ENCODE assay signal across 1 cellular context in genomic region chr5:176660860-176661641, GRCh38.
A peak's percentile ranks its signal among the peaks of the same experiment; 100 is the strongest.
TF ChIP-seq lines count a peak whose summit lies in the region.

No MANE protein-coding gene starts in this region.

TF ChIP-seq in K562, 482 proteins besides CTCF, POLR2A, EP300 and RAD21 (continued from another document and continues in another):
- TF ChIP-seq, protein P1, sequence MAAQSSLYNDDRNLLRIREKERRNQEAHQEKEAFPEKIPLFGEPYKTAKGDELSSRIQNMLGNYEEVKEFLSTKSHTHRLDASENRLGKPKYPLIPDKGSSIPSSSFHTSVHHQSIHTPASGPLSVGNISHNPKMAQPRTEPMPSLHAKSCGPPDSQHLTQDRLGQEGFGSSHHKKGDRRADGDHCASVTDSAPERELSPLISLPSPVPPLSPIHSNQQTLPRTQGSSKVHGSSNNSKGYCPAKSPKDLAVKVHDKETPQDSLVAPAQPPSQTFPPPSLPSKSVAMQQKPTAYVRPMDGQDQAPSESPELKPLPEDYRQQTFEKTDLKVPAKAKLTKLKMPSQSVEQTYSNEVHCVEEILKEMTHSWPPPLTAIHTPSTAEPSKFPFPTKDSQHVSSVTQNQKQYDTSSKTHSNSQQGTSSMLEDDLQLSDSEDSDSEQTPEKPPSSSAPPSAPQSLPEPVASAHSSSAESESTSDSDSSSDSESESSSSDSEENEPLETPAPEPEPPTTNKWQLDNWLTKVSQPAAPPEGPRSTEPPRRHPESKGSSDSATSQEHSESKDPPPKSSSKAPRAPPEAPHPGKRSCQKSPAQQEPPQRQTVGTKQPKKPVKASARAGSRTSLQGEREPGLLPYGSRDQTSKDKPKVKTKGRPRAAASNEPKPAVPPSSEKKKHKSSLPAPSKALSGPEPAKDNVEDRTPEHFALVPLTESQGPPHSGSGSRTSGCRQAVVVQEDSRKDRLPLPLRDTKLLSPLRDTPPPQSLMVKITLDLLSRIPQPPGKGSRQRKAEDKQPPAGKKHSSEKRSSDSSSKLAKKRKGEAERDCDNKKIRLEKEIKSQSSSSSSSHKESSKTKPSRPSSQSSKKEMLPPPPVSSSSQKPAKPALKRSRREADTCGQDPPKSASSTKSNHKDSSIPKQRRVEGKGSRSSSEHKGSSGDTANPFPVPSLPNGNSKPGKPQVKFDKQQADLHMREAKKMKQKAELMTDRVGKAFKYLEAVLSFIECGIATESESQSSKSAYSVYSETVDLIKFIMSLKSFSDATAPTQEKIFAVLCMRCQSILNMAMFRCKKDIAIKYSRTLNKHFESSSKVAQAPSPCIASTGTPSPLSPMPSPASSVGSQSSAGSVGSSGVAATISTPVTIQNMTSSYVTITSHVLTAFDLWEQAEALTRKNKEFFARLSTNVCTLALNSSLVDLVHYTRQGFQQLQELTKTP (IDR thresholded peaks at IDR 0.05; ENCODE audit: low read depth in 1 of 2, partially characterized antibody in 2 of 2): no peak
- no peak for TF ChIP-seq HMG20B (CRISPR knock-in tag; IDR thresholded peaks at IDR 0.05)
- TF ChIP-seq CCNT2 (IDR thresholded peaks at IDR 0.05; ENCODE audit: borderline replicate concordance, extremely low read depth, insufficient read length, low read depth, low read length): no peak
- no peak for TF ChIP-seq POLR2AphosphoS2 (IDR thresholded peaks at IDR 0.05; ENCODE audit: low read length)
- TF ChIP-seq NFYB (IDR thresholded peaks at IDR 0.05; ENCODE audit: extremely low read depth, insufficient read length): no peak
- TF ChIP-seq SRSF9 (IDR thresholded peaks at IDR 0.05; ENCODE audit: borderline replicate concordance, low read depth, low read length): no peak
- peak; percentile 95 for TF ChIP-seq EGR1 (conservative IDR thresholded peaks at IDR 0.05)
- no peak for TF ChIP-seq MBD2 (IDR thresholded peaks at IDR 0.05; ENCODE audit: borderline replicate concordance, low read depth)
- TF ChIP-seq, protein P2, sequence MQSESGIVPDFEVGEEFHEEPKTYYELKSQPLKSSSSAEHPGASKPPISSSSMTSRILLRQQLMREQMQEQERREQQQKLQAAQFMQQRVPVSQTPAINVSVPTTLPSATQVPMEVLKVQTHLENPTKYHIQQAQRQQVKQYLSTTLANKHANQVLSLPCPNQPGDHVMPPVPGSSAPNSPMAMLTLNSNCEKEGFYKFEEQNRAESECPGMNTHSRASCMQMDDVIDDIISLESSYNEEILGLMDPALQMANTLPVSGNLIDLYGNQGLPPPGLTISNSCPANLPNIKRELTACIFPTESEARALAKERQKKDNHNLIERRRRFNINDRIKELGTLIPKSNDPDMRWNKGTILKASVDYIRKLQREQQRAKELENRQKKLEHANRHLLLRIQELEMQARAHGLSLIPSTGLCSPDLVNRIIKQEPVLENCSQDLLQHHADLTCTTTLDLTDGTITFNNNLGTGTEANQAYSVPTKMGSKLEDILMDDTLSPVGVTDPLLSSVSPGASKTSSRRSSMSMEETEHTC (IDR thresholded peaks at IDR 0.05): no peak
- no peak for TF ChIP-seq NKRF (IDR thresholded peaks at IDR 0.05; ENCODE audit: borderline replicate concordance)
- no peak for TF ChIP-seq RBM25 (IDR thresholded peaks at IDR 0.05; ENCODE audit: low read depth, low read length, severe bottlenecking)
- TF ChIP-seq TRIM28 (IDR thresholded peaks at IDR 0.05): no peak
- TF ChIP-seq ZNF133 (CRISPR knock-in tag; IDR thresholded peaks at IDR 0.05): no peak
- no peak for TF ChIP-seq ZBTB17 (CRISPR knock-in tag; IDR thresholded peaks at IDR 0.05)
- TF ChIP-seq SAFB2 (IDR thresholded peaks at IDR 0.05; ENCODE audit: borderline replicate concordance, low read depth, low read length, severe bottlenecking): no peak
- TF ChIP-seq CEBPG (CRISPR knock-in tag; IDR thresholded peaks at IDR 0.05): peak; percentile 77
- peak in 1 of 2 experiments; percentile 68; a peak in 3 of 4 replicates for TF ChIP-seq CEBPG (tag; conservative IDR thresholded peaks at IDR 0.05 in 1 of 2, IDR thresholded peaks at IDR 0.05 in 1 of 2)
- TF ChIP-seq RUNX1 (IDR thresholded peaks at IDR 0.05; ENCODE audit: low read depth): no peak
- no peak for TF ChIP-seq YBX1 (IDR thresholded peaks at IDR 0.05)
- TF ChIP-seq KAT7 (CRISPR knock-in tag; IDR thresholded peaks at IDR 0.05; ENCODE audit: borderline replicate concordance): no peak
- no peak for TF ChIP-seq MAFF (IDR thresholded peaks at IDR 0.05; ENCODE audit: low read length)
- no peak for TF ChIP-seq ZNF695 (CRISPR knock-in tag; IDR thresholded peaks at IDR 0.05)
- no peak for TF ChIP-seq ELF2 (CRISPR knock-in tag; IDR thresholded peaks at IDR 0.05)
- TF ChIP-seq, protein P3, sequence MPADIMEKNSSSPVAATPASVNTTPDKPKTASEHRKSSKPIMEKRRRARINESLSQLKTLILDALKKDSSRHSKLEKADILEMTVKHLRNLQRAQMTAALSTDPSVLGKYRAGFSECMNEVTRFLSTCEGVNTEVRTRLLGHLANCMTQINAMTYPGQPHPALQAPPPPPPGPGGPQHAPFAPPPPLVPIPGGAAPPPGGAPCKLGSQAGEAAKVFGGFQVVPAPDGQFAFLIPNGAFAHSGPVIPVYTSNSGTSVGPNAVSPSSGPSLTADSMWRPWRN (IDR thresholded peaks at IDR 0.05; ENCODE audit: low read depth): no peak
- TF ChIP-seq CC2D1A (IDR thresholded peaks at IDR 0.05): peak; percentile 72; the same call in 1 of the 2 replicates
- TF ChIP-seq ZBTB49 (CRISPR knock-in tag; IDR thresholded peaks at IDR 0.05; ENCODE audit: borderline replicate concordance): no peak
- TF ChIP-seq REST (CRISPR knock-in tag; IDR thresholded peaks at IDR 0.05; ENCODE audit: low read depth): 0 out of 2 replicates have a peak, but pooled peaks have one; percentile 50
- no peak for TF ChIP-seq ZNF282 (CRISPR knock-in tag; IDR thresholded peaks at IDR 0.05)
- peak; percentile 28 for TF ChIP-seq NEUROD1 (IDR thresholded peaks at IDR 0.05; ENCODE audit: borderline replicate concordance, low read depth, low read length, partially characterized antibody)
- TF ChIP-seq, protein P4, sequence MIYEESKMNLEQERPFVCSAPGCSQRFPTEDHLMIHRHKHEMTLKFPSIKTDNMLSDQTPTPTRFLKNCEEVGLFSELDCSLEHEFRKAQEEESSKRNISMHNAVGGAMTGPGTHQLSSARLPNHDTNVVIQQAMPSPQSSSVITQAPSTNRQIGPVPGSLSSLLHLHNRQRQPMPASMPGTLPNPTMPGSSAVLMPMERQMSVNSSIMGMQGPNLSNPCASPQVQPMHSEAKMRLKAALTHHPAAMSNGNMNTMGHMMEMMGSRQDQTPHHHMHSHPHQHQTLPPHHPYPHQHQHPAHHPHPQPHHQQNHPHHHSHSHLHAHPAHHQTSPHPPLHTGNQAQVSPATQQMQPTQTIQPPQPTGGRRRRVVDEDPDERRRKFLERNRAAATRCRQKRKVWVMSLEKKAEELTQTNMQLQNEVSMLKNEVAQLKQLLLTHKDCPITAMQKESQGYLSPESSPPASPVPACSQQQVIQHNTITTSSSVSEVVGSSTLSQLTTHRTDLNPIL (CRISPR knock-in tag; IDR thresholded peaks at IDR 0.05): no peak
- TF ChIP-seq SLC30A9 (CRISPR knock-in tag; IDR thresholded peaks at IDR 0.05): no peak
- TF ChIP-seq, protein P5, sequence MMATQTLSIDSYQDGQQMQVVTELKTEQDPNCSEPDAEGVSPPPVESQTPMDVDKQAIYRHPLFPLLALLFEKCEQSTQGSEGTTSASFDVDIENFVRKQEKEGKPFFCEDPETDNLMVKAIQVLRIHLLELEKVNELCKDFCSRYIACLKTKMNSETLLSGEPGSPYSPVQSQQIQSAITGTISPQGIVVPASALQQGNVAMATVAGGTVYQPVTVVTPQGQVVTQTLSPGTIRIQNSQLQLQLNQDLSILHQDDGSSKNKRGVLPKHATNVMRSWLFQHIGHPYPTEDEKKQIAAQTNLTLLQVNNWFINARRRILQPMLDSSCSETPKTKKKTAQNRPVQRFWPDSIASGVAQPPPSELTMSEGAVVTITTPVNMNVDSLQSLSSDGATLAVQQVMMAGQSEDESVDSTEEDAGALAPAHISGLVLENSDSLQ (IDR thresholded peaks at IDR 0.05): no peak
- TF ChIP-seq ZNF384 (IDR thresholded peaks at IDR 0.05; ENCODE audit: low read depth, low read length): no peak
- TF ChIP-seq ZSCAN29 (IDR thresholded peaks at IDR 0.05): no peak
- 0 out of 4 replicates have a peak, but pooled peaks of 1 of the 2 experiments have one; percentile 37 for TF ChIP-seq MAZ (CRISPR knock-in tag; conservative IDR thresholded peaks at IDR 0.05 in 1 of 2, IDR thresholded peaks at IDR 0.05 in 1 of 2)
- TF ChIP-seq STAT5A (IDR thresholded peaks at IDR 0.05; ENCODE audit: borderline replicate concordance, low read length): no peak
- TF ChIP-seq, protein P6, sequence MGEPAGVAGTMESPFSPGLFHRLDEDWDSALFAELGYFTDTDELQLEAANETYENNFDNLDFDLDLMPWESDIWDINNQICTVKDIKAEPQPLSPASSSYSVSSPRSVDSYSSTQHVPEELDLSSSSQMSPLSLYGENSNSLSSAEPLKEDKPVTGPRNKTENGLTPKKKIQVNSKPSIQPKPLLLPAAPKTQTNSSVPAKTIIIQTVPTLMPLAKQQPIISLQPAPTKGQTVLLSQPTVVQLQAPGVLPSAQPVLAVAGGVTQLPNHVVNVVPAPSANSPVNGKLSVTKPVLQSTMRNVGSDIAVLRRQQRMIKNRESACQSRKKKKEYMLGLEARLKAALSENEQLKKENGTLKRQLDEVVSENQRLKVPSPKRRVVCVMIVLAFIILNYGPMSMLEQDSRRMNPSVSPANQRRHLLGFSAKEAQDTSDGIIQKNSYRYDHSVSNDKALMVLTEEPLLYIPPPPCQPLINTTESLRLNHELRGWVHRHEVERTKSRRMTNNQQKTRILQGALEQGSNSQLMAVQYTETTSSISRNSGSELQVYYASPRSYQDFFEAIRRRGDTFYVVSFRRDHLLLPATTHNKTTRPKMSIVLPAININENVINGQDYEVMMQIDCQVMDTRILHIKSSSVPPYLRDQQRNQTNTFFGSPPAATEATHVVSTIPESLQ (CRISPR knock-in tag; IDR thresholded peaks at IDR 0.05): no peak
- TF ChIP-seq ILK (tag; IDR thresholded peaks at IDR 0.05; ENCODE audit: borderline replicate concordance, low read depth): no peak
- no peak for TF ChIP-seq SIN3B (IDR thresholded peaks at IDR 0.05; ENCODE audit: low read depth)
- TF ChIP-seq ZNF140 (CRISPR knock-in tag; IDR thresholded peaks at IDR 0.05): no peak
- TF ChIP-seq TRIM24 (IDR thresholded peaks at IDR 0.05): no peak
- TF ChIP-seq BRD4 (IDR thresholded peaks at IDR 0.05): no peak
- TF ChIP-seq ZC3H4 (CRISPR knock-in tag; IDR thresholded peaks at IDR 0.05; ENCODE audit: borderline replicate concordance): no peak
- no peak for TF ChIP-seq ILF3 (IDR thresholded peaks at IDR 0.05; ENCODE audit: borderline replicate concordance)
- no peak for TF ChIP-seq KDM5B (IDR thresholded peaks at IDR 0.05; ENCODE audit: insufficient replicate concordance, low read depth, low read length)
- no peak for TF ChIP-seq MYNN (IDR thresholded peaks at IDR 0.05)
- TF ChIP-seq MYNN (CRISPR knock-in tag; IDR thresholded peaks at IDR 0.05): no peak
- TF ChIP-seq FOXJ2 (tag; IDR thresholded peaks at IDR 0.05): no peak
- TF ChIP-seq ZNF24 (IDR thresholded peaks at IDR 0.05): no peak
- TF ChIP-seq JUND (IDR thresholded peaks at IDR 0.05; ENCODE audit: borderline replicate concordance, low read depth, low read length): 0 out of 2 replicates have a peak, but pooled peaks have one; percentile 16
- TF ChIP-seq JUND (tag; IDR thresholded peaks at IDR 0.05; ENCODE audit: borderline replicate concordance, low read depth, low read length): no peak
